17 cellular contexts compared by ENCODE assay signal in the genomic region with DNA sequence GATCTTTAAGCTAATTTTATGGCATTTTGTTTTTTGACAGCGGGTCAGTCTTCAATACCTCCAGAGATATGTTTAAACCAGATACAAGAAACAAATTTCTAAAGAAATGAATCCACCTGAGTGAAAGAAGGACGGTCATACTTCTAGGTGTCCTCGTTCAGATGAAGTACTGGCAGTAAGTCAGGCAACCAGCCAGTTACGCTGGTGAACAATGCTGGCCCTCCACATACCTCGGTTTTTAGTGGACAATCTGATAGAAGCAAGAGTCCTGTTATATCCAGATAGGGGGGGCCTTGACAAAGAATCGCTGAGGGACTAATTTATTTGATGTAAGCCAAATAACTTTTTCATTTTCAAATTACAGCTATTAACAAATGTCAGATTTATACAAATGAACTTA.
A peak's percentile ranks its signal among the peaks of the same experiment; 100 is the strongest.
DNase-seq lines count a peak whose midpoint lies in the region; ATAC-seq and TF ChIP-seq lines count a peak whose summit lies in the region.
"Had no signal": no experiment of that assay in that cellular context is flagged by ENCODE, and none has a peak within 500 bp of the region (broad histone marks: within the 10 kb centered on the region; RNA-seq: fewer than 3 reads in every experiment).

No MANE protein-coding gene starts in this region.

- peaks cover 8% of the 10 kb centered on the region for H3K9me3 Mint-ChIP-seq in stimulated activated naive CD8-positive, alpha-beta T cell treated with anti-CD3 and anti-CD28 coated beads, Interleukin-15, Interleukin-2, amounts not matched to agents 100 ng/mL and 50 ng/mL, for 24 hours
- peaks cover 19 to 24% of the 10 kb centered on the region in 2 donors for H3K9me3 Mint-ChIP-seq in stimulated activated naive CD8-positive, alpha-beta T cell treated with anti-CD3 and anti-CD28 coated beads, Interleukin-15, amount 100 ng/mL, for 72 hours
- H3K9me3 Mint-ChIP-seq: neural crest cell had no signal

- no peaks in the 10 kb centered on the region for H3K27me3 Mint-ChIP-seq in stimulated activated naive CD8-positive, alpha-beta T cell treated with anti-CD3 and anti-CD28 coated beads, Interleukin-15, Interleukin-2, amounts not matched to agents 100 ng/mL and 50 ng/mL, for 24 hours
- H3K27me3 Mint-ChIP-seq in stimulated activated naive CD8-positive, alpha-beta T cell treated with anti-CD3 and anti-CD28 coated beads, Interleukin-15, amount 100 ng/mL, for 72 hours, result no peaks in the 10 kb centered on the region
- H3K27me3 Mint-ChIP-seq: T-helper 17 cell had no signal

- no peak for TF ChIP-seq POLR2A in adrenal gland (IDR thresholded peaks at IDR 0.05)

- H3K27ac Mint-ChIP-seq in stimulated activated naive CD8-positive, alpha-beta T cell treated with anti-CD3 and anti-CD28 coated beads, Interleukin-15, Interleukin-2, amounts not matched to agents 100 ng/mL and 50 ng/mL, for 24 hours, result peak overlapping the region; percentile 76
- H3K27ac Mint-ChIP-seq in stimulated activated naive CD8-positive, alpha-beta T cell treated with anti-CD3 and anti-CD28 coated beads, Interleukin-15, amount 100 ng/mL, for 72 hours, result no peak overlapping the region
- H3K27ac Mint-ChIP-seq: T-helper 17 cell had no signal

- no peak for DNase-seq in stimulated activated naive CD8-positive, alpha-beta T cell treated with anti-CD3 and anti-CD28 coated beads, Interleukin-15, amount 100 ng/mL, for 72 hours
- no peak for DNase-seq in adrenal gland
- no peak for DNase-seq in NOMO-1 treated with DMSO at 0.1 percent for 48 hours (lab: John Stamatoyannopoulos, UW; ENCODE audit: unreplicated experiment)
- DNase-seq: activated gamma-delta T cell, DND-41, hypothalamus, MG63, NCI-H1436 treated with DMSO at 0.1 percent for 48 hours, NCI-H2171, psoas muscle, SIG-M5, T-helper 17 cell had no signal

- H3K27me3 ChIP-seq in adrenal gland (no peaks in the 10 kb centered on the region), mucosa of rectum (ENCODE audit: control insufficient read depth in 2 of 2, insufficient read depth in 2 of 2, low read length in 2 of 2) (no peaks in the 10 kb centered on the region)
- H3K27me3 ChIP-seq: MG63 had no signal

- 80 to 88% (median 84%) methylated on average over 6 of the region's 6 CpGs for WGBS in adrenal gland, 4 donors

- intact Hi-C loops in adrenal gland (cut with DNase I), result loop anchor here in 1 of 2 donors (10.0 kb wide), 1 partner anchor 106 kb away; no protein-coding TSS in a partner anchor

- H3K4me3 ChIP-seq in adrenal gland (no peak overlapping the region), mucosa of rectum (ENCODE audit: low read length in 2 of 2) (no peak overlapping the region)
- H3K4me3 ChIP-seq: MG63, psoas muscle had no signal

- peaks cover 82% of the 10 kb centered on the region for H3K4me1 Mint-ChIP-seq in stimulated activated naive CD8-positive, alpha-beta T cell treated with anti-CD3 and anti-CD28 coated beads, Interleukin-15, Interleukin-2, amounts not matched to agents 100 ng/mL and 50 ng/mL, for 24 hours (ENCODE audit: low read depth)
- peaks cover 64% of the 10 kb centered on the region for H3K4me1 Mint-ChIP-seq in stimulated activated naive CD8-positive, alpha-beta T cell treated with anti-CD3 and anti-CD28 coated beads, Interleukin-15, amount 100 ng/mL, for 72 hours

- H3K9me3 ChIP-seq in adrenal gland (replicated peaks in 1 of 3), result peaks cover 0 to 6% (median 0%) of the 10 kb centered on the region in 3 donors
- H3K9me3 ChIP-seq in mucosa of rectum (ENCODE audit: control insufficient read depth in 2 of 2, low read length in 2 of 2), result peaks cover 0 to 3% of the 10 kb centered on the region in 2 donors
- H3K9me3 ChIP-seq: MG63, psoas muscle had no signal

- no peak for ATAC-seq in stimulated activated naive CD8-positive, alpha-beta T cell treated with anti-CD3 and anti-CD28 coated beads, Interleukin-15, amount 100 ng/mL, for 72 hours
- ATAC-seq in GM19324 (IDR thresholded peaks at IDR 0.05; ENCODE audit: low FRiP score, unreplicated experiment), result no peak
- ATAC-seq in GM21576 (IDR thresholded peaks at IDR 0.05; ENCODE audit: unreplicated experiment), result no peak
- ATAC-seq: T-helper 17 cell had no signal

- peak overlapping the region in 1 of 2 donors; percentile 14 for H3K9ac ChIP-seq in mucosa of rectum (ENCODE audit: low read depth in 1 of 2, low read length in 2 of 2)

- H3K36me3 ChIP-seq in adrenal gland (replicated peaks in 1 of 2) (no peaks in the 10 kb centered on the region), mucosa of rectum (ENCODE audit: control insufficient read depth in 2 of 2, insufficient read depth in 2 of 2, low read length in 2 of 2) (no peaks in the 10 kb centered on the region)
- H3K36me3 ChIP-seq: MG63 had no signal

- peak overlapping the region in 3 of 5 donors; percentile 20 to 55 (median 31) for H3K27ac ChIP-seq in adrenal gland
- H3K27ac ChIP-seq in mucosa of rectum (ENCODE audit: low read depth in 2 of 2, low read length in 2 of 2), result peak overlapping the region; percentile 50 to 74
- H3K27ac ChIP-seq: psoas muscle had no signal

- TF ChIP-seq CTCF in adrenal gland (IDR thresholded peaks at IDR 0.05), result no peak

- peaks cover 36% of the 10 kb centered on the region for H3K36me3 Mint-ChIP-seq in stimulated activated naive CD8-positive, alpha-beta T cell treated with anti-CD3 and anti-CD28 coated beads, Interleukin-15, Interleukin-2, amounts not matched to agents 100 ng/mL and 50 ng/mL, for 24 hours (ENCODE audit: low read depth)

- H3K4me3 Mint-ChIP-seq in stimulated activated naive CD8-positive, alpha-beta T cell treated with anti-CD3 and anti-CD28 coated beads, Interleukin-15, Interleukin-2, amounts not matched to agents 100 ng/mL and 50 ng/mL, for 24 hours, result no peak overlapping the region
- no peak overlapping the region for H3K4me3 Mint-ChIP-seq in stimulated activated naive CD8-positive, alpha-beta T cell treated with anti-CD3 and anti-CD28 coated beads, Interleukin-15, amount 100 ng/mL, for 72 hours
- H3K4me3 Mint-ChIP-seq: neural crest cell, T-helper 17 cell had no signal

- peaks cover 40 to 48% of the 10 kb centered on the region in 2 donors for H3K4me1 ChIP-seq in adrenal gland (replicated peaks in 1 of 2)
- H3K4me1 ChIP-seq in mucosa of rectum (ENCODE audit: control insufficient read depth in 2 of 2, insufficient read depth in 2 of 2, low read length in 2 of 2), result peaks cover 39 to 58% of the 10 kb centered on the region in 2 donors
